28 cellular contexts compared by ENCODE assay signal in the genomic region with DNA sequence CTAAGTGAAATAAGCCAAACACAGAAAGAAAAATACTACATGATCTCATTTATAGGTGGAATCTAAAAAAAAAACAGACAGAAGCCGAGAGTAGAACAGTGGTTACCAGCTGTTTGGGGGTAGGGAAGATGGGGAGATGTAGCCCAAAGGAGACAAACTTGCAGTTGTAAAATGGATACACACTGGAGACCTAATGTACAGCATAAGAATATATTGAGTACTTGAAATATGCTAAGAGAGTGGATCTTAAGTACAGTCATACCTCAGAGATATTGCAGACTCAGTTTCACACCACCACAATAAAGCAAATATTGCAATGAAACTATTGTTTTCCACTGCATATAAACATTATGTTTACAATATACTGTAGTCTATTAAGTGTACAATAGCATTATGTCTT.
"Had no signal": no experiment of that assay in that cellular context is flagged by ENCODE, and none has a peak within 500 bp of the region (broad histone marks: within the 10 kb centered on the region; RNA-seq: fewer than 3 reads in every experiment).

No MANE protein-coding gene starts in this region.

- H3K36me3 ChIP-seq: neural progenitor cell, ovary, right lobe of liver, sigmoid colon, stomach, thoracic aorta, thyroid gland, tibial nerve, upper lobe of left lung, vagina had no signal

- H3K4me1 Mint-ChIP-seq: natural killer cell; nephron; neural progenitor cell; stimulated activated memory B cell treated with anti-CD40 and anti-IgM and Interleukin-4, amounts not matched to agents 10 μg/mL and 1 μg/mL and 100 μg/mL, for 72 hours had no signal

- H3K4me2 ChIP-seq: neural progenitor cell had no signal

- H3K4me3 Mint-ChIP-seq: natural killer cell; nephron; neural progenitor cell; stimulated activated memory B cell treated with anti-CD40 and anti-IgM and Interleukin-4, amounts not matched to agents 10 μg/mL and 1 μg/mL and 100 μg/mL, for 72 hours; stimulated activated naive CD8-positive, alpha-beta T cell treated with anti-CD3 and anti-CD28 coated beads, Interleukin-15, Interleukin-2, amounts not matched to agents 100 ng/mL and 50 ng/mL, for 24 hours had no signal

- H3K9ac ChIP-seq: neural progenitor cell, parathyroid adenoma had no signal

- H3K27me3 Mint-ChIP-seq: progenitor cell of endocrine pancreas; stimulated activated memory B cell treated with anti-CD40 and anti-IgM and Interleukin-4, amounts not matched to agents 10 μg/mL and 1 μg/mL and 100 μg/mL, for 72 hours; stimulated activated naive CD8-positive, alpha-beta T cell treated with anti-CD3 and anti-CD28 coated beads, Interleukin-15, Interleukin-2, amounts not matched to agents 100 ng/mL and 50 ng/mL, for 24 hours had no signal

- H2AFZ ChIP-seq: neural progenitor cell, parathyroid adenoma had no signal

- FAIRE-seq: small intestine, urothelium cell line had no signal

- H3K36me3 Mint-ChIP-seq: natural killer cell; neural progenitor cell; stimulated activated memory B cell treated with anti-CD40 and anti-IgM and Interleukin-4, amounts not matched to agents 10 μg/mL and 1 μg/mL and 100 μg/mL, for 72 hours had no signal

- H3K4me3 ChIP-seq: neural progenitor cell, ovary, psoas muscle, right lobe of liver, sigmoid colon, stomach, thoracic aorta, thyroid gland, tibial nerve, upper lobe of left lung, vagina had no signal

- ATAC-seq: natural killer cell; psoas muscle; right cardiac atrium; right lobe of liver; stimulated activated memory B cell treated with anti-CD40 and anti-IgM and Interleukin-4, amounts not matched to agents 10 μg/mL and 1 μg/mL and 100 μg/mL, for 72 hours had no signal

- H3K9me3 ChIP-seq: ovary, thoracic aorta, thyroid gland, vagina had no signal

- H3K4me1 ChIP-seq: neural progenitor cell, parathyroid adenoma, psoas muscle, right lobe of liver, sigmoid colon, stomach, thyroid gland, tibial nerve, upper lobe of left lung, vagina had no signal

- DNase-seq: natural killer cell; occipital lobe; ovary; psoas muscle; right cardiac atrium; right lobe of liver; sigmoid colon; small intestine; stimulated activated CD4-positive, alpha-beta T cell treated with anti-CD3 and anti-CD28 coated beads, Interleukin-12 subunit alpha, Interleukin-12 subunit beta, amount 100 ng/mL, for 4 hours; stimulated activated CD4-positive, alpha-beta T cell treated with anti-CD3 and anti-CD28 coated beads, Interleukin-1b, Interleukin-23, amount 100 ng/mL, for 48 hours; stimulated activated CD4-positive, alpha-beta T cell treated with anti-CD3 and anti-CD28 coated beads, Interleukin-4, amount 100 ng/mL, for 1 hour; stimulated activated CD4-positive, alpha-beta T cell treated with anti-CD3 and anti-CD28 coated beads, Interleukin-4, amount 100 ng/mL, for 4 hours; stimulated activated CD8-positive, alpha-beta memory T cell treated with anti-CD3 and anti-CD28 coated beads, Interleukin-4, amount 100 ng/mL, for 48 hours; stimulated activated naive CD4-positive, alpha-beta T cell treated with Interleukin-2 at 50 U/mL for 16 hours; stomach; thyroid gland; trophoblast cell had no signal

- H3K79me2 ChIP-seq: parathyroid adenoma had no signal

- H3K27me3 ChIP-seq: neural progenitor cell, ovary, right lobe of liver, sigmoid colon, stomach, thyroid gland, tibial nerve, upper lobe of left lung, vagina had no signal

- H3K27ac Mint-ChIP-seq: natural killer cell; nephron; neural progenitor cell; progenitor cell of endocrine pancreas; stimulated activated memory B cell treated with anti-CD40 and anti-IgM and Interleukin-4, amounts not matched to agents 10 μg/mL and 1 μg/mL and 100 μg/mL, for 72 hours; stimulated activated naive CD8-positive, alpha-beta T cell treated with anti-CD3 and anti-CD28 coated beads, Interleukin-15, Interleukin-2, amounts not matched to agents 100 ng/mL and 50 ng/mL, for 24 hours had no signal

- H3K27ac ChIP-seq: neural progenitor cell, ovary, parathyroid adenoma, psoas muscle, right lobe of liver, sigmoid colon, stomach, thoracic aorta, thyroid gland, tibial nerve, upper lobe of left lung, vagina had no signal
